26 cellular contexts compared by ENCODE assay signal in the genomic region with DNA sequence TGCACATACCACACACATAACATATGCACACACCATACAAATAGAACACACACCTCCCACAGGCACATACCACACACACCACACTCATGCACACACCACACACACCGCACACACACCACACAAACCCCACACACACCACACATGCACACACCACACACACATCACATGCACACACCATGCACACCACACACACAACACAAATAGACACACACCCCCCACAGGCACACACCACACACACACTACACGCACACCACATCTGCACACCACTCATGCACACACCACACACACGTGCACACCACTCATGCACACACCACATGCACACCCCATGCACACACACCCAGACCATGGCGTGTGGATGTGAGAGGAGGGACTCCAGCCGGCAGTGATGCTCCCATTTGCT.
"Had no signal": no experiment of that assay in that cellular context is flagged by ENCODE, and none has a peak within 500 bp of the region (broad histone marks: within the 10 kb centered on the region; RNA-seq: fewer than 3 reads in every experiment).

No MANE protein-coding gene starts in this region.

- H3K27ac ChIP-seq: colonic mucosa, hepatocyte, neutrophil, psoas muscle, sigmoid colon, skin epidermis, suprapubic skin, thyroid gland, upper lobe of left lung, vagina had no signal

- H3K9me3 Mint-ChIP-seq: endodermal cell, nephron progenitor cell had no signal

- H3K4me1 ChIP-seq: colonic mucosa, psoas muscle, sigmoid colon, suprapubic skin, thyroid gland, upper lobe of left lung, vagina had no signal

- H3K4me3 ChIP-seq: colonic mucosa, hepatocyte, lung, psoas muscle, sigmoid colon, skin epidermis, suprapubic skin, thyroid gland, upper lobe of left lung, vagina had no signal

- H3K4me3 Mint-ChIP-seq: endodermal cell, nephron progenitor cell had no signal

- H2AFZ ChIP-seq: hepatocyte had no signal

- H3K36me3 ChIP-seq: colonic mucosa, neutrophil, sigmoid colon, suprapubic skin, thyroid gland, upper lobe of left lung, vagina had no signal

- ATAC-seq: left colon, left ventricle myocardium superior, psoas muscle had no signal

- H3K9me3 ChIP-seq: colonic mucosa, neutrophil, psoas muscle, sigmoid colon, suprapubic skin, thyroid gland, upper lobe of left lung, vagina had no signal

- H3K27ac Mint-ChIP-seq: endodermal cell, nephron progenitor cell had no signal

- H3K79me2 ChIP-seq: hepatocyte had no signal

- H3K27me3 ChIP-seq: colonic mucosa, neutrophil, thyroid gland, upper lobe of left lung, vagina had no signal

- H3K4me2 ChIP-seq: hepatocyte had no signal

- H3K4me1 Mint-ChIP-seq: endodermal cell, nephron progenitor cell had no signal

- FAIRE-seq: endothelial cell of umbilical vein, kidney had no signal

- DNase-seq: colonic mucosa; effector CD4-positive, alpha-beta T cell; endodermal cell; foreskin melanocyte; head of caudate nucleus; kidney; left colon; left ventricle myocardium superior; mesenchymal stem cell; midbrain; nephron progenitor cell; psoas muscle; retina; sigmoid colon; stimulated activated CD4-positive, alpha-beta T cell treated with anti-CD3 and anti-CD28 coated beads, Interleukin-2, amount 100 ng/mL, for 24 hours; stimulated activated CD4-positive, alpha-beta T cell treated with anti-CD3 and anti-CD28 coated beads, Interleukin-4, amount 100 ng/mL, for 4 hours; stimulated activated naive CD4-positive, alpha-beta T cell treated with Interleukin-2 at 50 U/mL for 16 hours; thyroid gland; upper lobe of left lung had no signal
